ENCODE assay signal across 20 cellular contexts in genomic region chr5:168853972-168854371, GRCh38.
A peak's percentile ranks its signal among the peaks of the same experiment; 100 is the strongest.
DNase-seq lines count a peak whose midpoint lies in the region; ATAC-seq and TF ChIP-seq lines count a peak whose summit lies in the region.
"Had no signal": no experiment of that assay in that cellular context is flagged by ENCODE, and none has a peak within 500 bp of the region (broad histone marks: within the 10 kb centered on the region; RNA-seq: fewer than 3 reads in every experiment).

No MANE protein-coding gene starts in this region.

- H3K27ac ChIP-seq in DND-41 (ENCODE audit: low read length) (peak overlapping the region; percentile 84), neural progenitor cell (no peak overlapping the region)

- no peaks in the 10 kb centered on the region for H3K9me2 ChIP-seq in Loucy (replicated peaks; ENCODE audit: low read depth, low read length)

- H3K9me3 ChIP-seq in DND-41 (ENCODE audit: insufficient read depth, low read length, severe bottlenecking) (no peaks in the 10 kb centered on the region), Loucy (ENCODE audit: insufficient read depth, low read depth, low read length) (no peaks in the 10 kb centered on the region), neural progenitor cell (ENCODE audit: low read depth) (no peaks in the 10 kb centered on the region)
- H3K9me3 ChIP-seq: BE2C had no signal

- no peaks in the 10 kb centered on the region for H3K27me3 ChIP-seq in DND-41 (ENCODE audit: insufficient read depth, low read length, poor library complexity)
- H3K27me3 ChIP-seq in Loucy (ENCODE audit: insufficient read depth, low read length, poor library complexity, severe bottlenecking): no peaks in the 10 kb centered on the region
- no peaks in the 10 kb centered on the region for H3K27me3 ChIP-seq in neural progenitor cell
- H3K27me3 ChIP-seq: BE2C had no signal

- H3K9me3 Mint-ChIP-seq in neural progenitor cell: peaks cover 4% of the 10 kb centered on the region
- no peaks in the 10 kb centered on the region for H3K9me3 Mint-ChIP-seq in activated naive CD4-positive, alpha-beta T cell treated with anti-CD3 and anti-CD28 coated beads, Interleukin-2, amount 10 ng/mL, durations not matched to agents 7 days and 5 days

- H3K36me3 Mint-ChIP-seq in neural progenitor cell: peaks cover 4% of the 10 kb centered on the region
- no peaks in the 10 kb centered on the region for H3K36me3 Mint-ChIP-seq in activated naive CD4-positive, alpha-beta T cell treated with anti-CD3 and anti-CD28 coated beads, Interleukin-2, amount 10 ng/mL, durations not matched to agents 7 days and 5 days
- H3K36me3 Mint-ChIP-seq: CD4-positive, CD25-positive, alpha-beta regulatory T cell; IgD-negative memory B cell had no signal

- peak overlapping the region; percentile 20 for H3K27ac Mint-ChIP-seq in neural progenitor cell
- no peak overlapping the region for H3K27ac Mint-ChIP-seq in activated naive CD4-positive, alpha-beta T cell treated with anti-CD3 and anti-CD28 coated beads, Interleukin-2, amount 10 ng/mL, durations not matched to agents 7 days and 5 days
- H3K27ac Mint-ChIP-seq: IgD-negative memory B cell had no signal

- ATAC-seq in DND-41 (ENCODE audit: insufficient read depth, low read depth): no peak
- ATAC-seq in GM18520 (IDR thresholded peaks at IDR 0.05; ENCODE audit: unreplicated experiment): no peak
- ATAC-seq: HepG2 had no signal

- H2AFZ ChIP-seq in DND-41 (ENCODE audit: low read depth, low read length): no peak overlapping the region; the same call in 1 of the 2 replicates
- peak overlapping the region; percentile 28; the same call in 1 of the 2 replicates for H2AFZ ChIP-seq in Loucy (ENCODE audit: low read length)
- no peak overlapping the region for H2AFZ ChIP-seq in neural progenitor cell (replicated peaks)

- TF ChIP-seq CTCF in DND-41 (IDR thresholded peaks at IDR 0.05; ENCODE audit: borderline replicate concordance, extremely low read depth, low read length, poor library complexity, severe bottlenecking) (no peak), Loucy (conservative IDR thresholded peaks at IDR 0.05; ENCODE audit: low read length) (no peak), epithelial cell of esophagus (IDR thresholded peaks at IDR 0.05; ENCODE audit: insufficient read depth, low read depth, low read length, missing control alignments) (no peak), neural progenitor cell (IDR thresholded peaks at IDR 0.05) (no peak)

- H3K4me3 ChIP-seq in DND-41 (ENCODE audit: low read depth in 1 of 2, low read length in 2 of 2) (no peak overlapping the region), Loucy (ENCODE audit: low read length, poor library complexity, severe bottlenecking) (no peak overlapping the region), epithelial cell of esophagus (ENCODE audit: low read length) (no peak overlapping the region), neural progenitor cell (no peak overlapping the region)

- H3F3A ChIP-seq in Loucy (ENCODE audit: low read depth) (peaks cover 9% of the 10 kb centered on the region), neural progenitor cell (ENCODE audit: low read depth) (no peaks in the 10 kb centered on the region)

- H3K9ac ChIP-seq in DND-41 (ENCODE audit: low read depth, low read length) (no peak overlapping the region), Loucy (ENCODE audit: low read depth, low read length, poor library complexity, severe bottlenecking) (peak overlapping the region; percentile 85), neural progenitor cell (no peak overlapping the region)

- H3K4me2 ChIP-seq in DND-41 (ENCODE audit: insufficient read depth, low read length): no peak overlapping the region
- H3K4me2 ChIP-seq in Loucy (ENCODE audit: low read depth, low read length, poor library complexity, severe bottlenecking): no peak overlapping the region
- no peak overlapping the region for H3K4me2 ChIP-seq in neural progenitor cell

- H3K27me3 Mint-ChIP-seq in neural progenitor cell (ENCODE audit: insufficient read depth, low read depth): peaks cover 13% of the 10 kb centered on the region
- peaks cover 18% of the 10 kb centered on the region for H3K27me3 Mint-ChIP-seq in activated naive CD4-positive, alpha-beta T cell treated with anti-CD3 and anti-CD28 coated beads, Interleukin-2, amount 10 ng/mL, durations not matched to agents 7 days and 5 days

- CTCF ChIA-PET in activated naive CD4-positive, alpha-beta T cell treated with anti-CD3 and anti-CD28 coated beads, Interleukin-2, amount 10 ng/mL, durations not matched to agents 7 days and 5 days (lab: Charles Lee): interaction anchor here (0.6 to 0.9 kb wide), 2 partner anchors 24 to 1331 kb away, joined by 3 to 6 read pairs; no protein-coding TSS in a partner anchor

- H3K4me1 ChIP-seq in DND-41 (ENCODE audit: insufficient read depth, low read length) (peaks cover 59% of the 10 kb centered on the region), Loucy (ENCODE audit: insufficient read depth, low read length, poor library complexity, severe bottlenecking) (peaks cover 54% of the 10 kb centered on the region), neural progenitor cell (peaks cover 14% of the 10 kb centered on the region)

- no peaks in the 10 kb centered on the region for H3K79me2 ChIP-seq in DND-41 (ENCODE audit: insufficient read depth, low read length)
- H3K79me2 ChIP-seq in Loucy (ENCODE audit: insufficient read depth, low read length): no peaks in the 10 kb centered on the region
- H3K79me2 ChIP-seq in neural progenitor cell (ENCODE audit: low read depth): no peaks in the 10 kb centered on the region

- H4K20me1 ChIP-seq in DND-41 (ENCODE audit: insufficient read depth, low read length): no peaks in the 10 kb centered on the region
- H4K20me1 ChIP-seq in Loucy (ENCODE audit: insufficient read depth, low read length, poor library complexity, severe bottlenecking): no peaks in the 10 kb centered on the region
- no peaks in the 10 kb centered on the region for H4K20me1 ChIP-seq in neural progenitor cell (ENCODE audit: low read depth)

- DNase-seq in DND-41: no peak
- DNase-seq in epithelial cell of esophagus (ENCODE audit: low read depth): peak; percentile 65
- DNase-seq in neural progenitor cell (ENCODE audit: low spot score): no peak
- no peak for DNase-seq in DMS79 (lab: John Stamatoyannopoulos, UW)
- DNase-seq in activated naive CD4-positive, alpha-beta T cell treated with anti-CD3 and anti-CD28 coated beads, Interleukin-2, amount 10 ng/mL, durations not matched to agents 7 days and 5 days: no peak
- DNase-seq: ACHN; BE2C; C1 segment of cervical spinal cord; CD4-positive, CD25-positive, alpha-beta regulatory T cell; CD8-positive, alpha-beta memory T cell; COR-L47; DMS 273 treated with DMSO at 0.1 percent for 48 hours; DMS53; GDM1; GOT3; H7 had no signal

- no peak overlapping the region for H3K4me3 Mint-ChIP-seq in neural progenitor cell
- H3K4me3 Mint-ChIP-seq in activated naive CD4-positive, alpha-beta T cell treated with anti-CD3 and anti-CD28 coated beads, Interleukin-2, amount 10 ng/mL, durations not matched to agents 7 days and 5 days: no peak overlapping the region
- H3K4me3 Mint-ChIP-seq: CD4-positive, CD25-positive, alpha-beta regulatory T cell; CD8-positive, alpha-beta memory T cell; IgD-negative memory B cell had no signal

- H3K4me1 Mint-ChIP-seq in neural progenitor cell: peaks cover 70% of the 10 kb centered on the region
- H3K4me1 Mint-ChIP-seq in activated naive CD4-positive, alpha-beta T cell treated with anti-CD3 and anti-CD28 coated beads, Interleukin-2, amount 10 ng/mL, durations not matched to agents 7 days and 5 days: peaks cover 15% of the 10 kb centered on the region

- H3K36me3 ChIP-seq in DND-41 (ENCODE audit: insufficient read depth, low read length) (no peaks in the 10 kb centered on the region), Loucy (ENCODE audit: insufficient read depth, low read length) (no peaks in the 10 kb centered on the region), neural progenitor cell (no peaks in the 10 kb centered on the region)
- H3K36me3 ChIP-seq: BE2C had no signal
